In the genomic region with DNA sequence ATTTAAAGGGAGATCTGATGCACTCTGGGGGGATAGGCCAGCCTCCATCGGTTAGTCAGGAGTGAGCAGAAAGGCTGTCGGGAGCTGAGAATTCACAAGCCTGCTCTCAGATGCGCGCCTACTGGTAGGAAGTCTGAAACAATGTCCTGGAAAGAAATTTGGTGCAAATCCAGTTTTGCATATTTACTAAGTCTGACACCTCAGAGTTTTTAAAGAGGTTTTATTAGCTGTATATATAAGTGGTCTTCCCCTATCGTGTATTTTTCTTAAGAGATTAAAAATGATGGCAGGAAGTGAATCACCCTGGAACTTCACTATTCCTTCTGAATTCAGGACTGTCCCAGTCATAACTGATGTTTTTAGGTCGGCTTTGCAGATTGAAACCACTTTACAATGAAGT, we compare ENCODE assay signal across 13 cellular contexts.
A peak's percentile ranks its signal among the peaks of the same experiment; 100 is the strongest.
DNase-seq lines count a peak whose midpoint lies in the region; ATAC-seq lines count a peak whose summit lies in the region.
"Had no signal": no experiment of that assay in that cellular context is flagged by ENCODE, and none has a peak within 500 bp of the region (broad histone marks: within the 10 kb centered on the region; RNA-seq: fewer than 3 reads in every experiment).

No MANE protein-coding gene starts in this region.

- H3K4me1 ChIP-seq in rectal smooth muscle tissue (ENCODE audit: control insufficient read depth, insufficient read depth, low read length), result peaks cover 36% of the 10 kb centered on the region

- no peaks in the 10 kb centered on the region for H3K27me3 ChIP-seq in rectal smooth muscle tissue (ENCODE audit: control insufficient read depth, insufficient read depth, low read length)
- H3K27me3 ChIP-seq: esophagus squamous epithelium had no signal

- DNase-seq in Daoy (ENCODE audit: low read depth) (peak; percentile 73), RPMI7951 (ENCODE audit: low read depth) (peak; percentile 65), fibroblast of peridontal ligament (ENCODE audit: extremely low read depth) (peak; percentile 18), NCI-H2081 (lab: John Stamatoyannopoulos, UW) (no peak), HuH-7.5 (ENCODE audit: low spot score) (no peak)
- DNase-seq: CD4-positive, alpha-beta T cell; esophagus squamous epithelium; NCI-H510A; SIG-M5; stimulated activated CD8-positive, alpha-beta memory T cell treated with anti-CD3 and anti-CD28 coated beads, Interleukin-4, amount 100 ng/mL, for 48 hours had no signal

- no peak overlapping the region for H3K9ac ChIP-seq in rectal smooth muscle tissue (ENCODE audit: low read length)

- no peak overlapping the region for H3K4me3 ChIP-seq in rectal smooth muscle tissue (ENCODE audit: low read length)
- H3K4me3 ChIP-seq: esophagus squamous epithelium had no signal

- peak overlapping the region; percentile 56 for H3K27ac ChIP-seq in rectal smooth muscle tissue (ENCODE audit: low read depth, low read length)

- ATAC-seq in GM21360 (IDR thresholded peaks at IDR 0.05; ENCODE audit: unreplicated experiment) (no peak), GM21526 (IDR thresholded peaks at IDR 0.05; ENCODE audit: low FRiP score, unreplicated experiment) (no peak)

- no peaks in the 10 kb centered on the region for H3K36me3 ChIP-seq in rectal smooth muscle tissue (ENCODE audit: control insufficient read depth, insufficient read depth, low read length)
- H3K36me3 ChIP-seq: esophagus squamous epithelium had no signal

Comparison
In these comparisons a context has a peak if more than half of its experiments do, and no peak if none do; other contexts are left out.
1. DNase-seq: peak in Daoy (single experiment), RPMI7951 (single experiment) and fibroblast of peridontal ligament (single experiment); none in NCI-H2081 (0 of 2) and HuH-7.5 (single experiment).